In the genomic region with DNA sequence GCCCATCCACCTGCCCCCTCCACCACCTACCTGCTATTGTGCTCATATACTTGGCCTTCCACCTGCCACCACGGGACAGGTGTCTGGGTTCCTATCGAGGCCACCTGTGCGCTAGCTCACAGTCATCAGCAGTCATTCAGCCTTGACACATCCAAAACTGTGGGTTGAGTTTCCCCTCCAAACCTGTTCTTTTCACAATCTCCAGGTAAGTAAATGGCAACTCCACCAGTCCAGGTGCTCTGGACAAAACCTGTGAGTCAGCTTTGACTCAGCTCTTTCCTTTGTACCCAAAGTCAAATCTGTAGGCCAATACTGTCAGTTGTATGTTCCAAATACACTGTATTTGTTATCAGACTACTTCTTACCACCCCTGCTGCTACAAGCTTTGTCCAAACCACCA, we compare ENCODE assay signal across 26 cellular contexts. TPM values are rescaled to one million over a fixed set of nuclear protein-coding genes. Genes with fewer than 3 reads are reported as not detected.
DNase-seq lines count a peak whose midpoint lies in the region; ATAC-seq lines count a peak whose summit lies in the region.
"Had no signal": no experiment of that assay in that cellular context is flagged by ENCODE, and none has a peak within 500 bp of the region (broad histone marks: within the 10 kb centered on the region; RNA-seq: fewer than 3 reads in every experiment).

No MANE protein-coding gene starts in this region.

- intact Hi-C loops in Right ventricle myocardium superior (cut with DNase I) = no loop called here
- intact Hi-C loops in Right ventricle myocardium inferior (cut with DNase I) = no loop called here

- DNase-seq in NCI-H1105 treated with DMSO at 0.1 percent for 48 hours (lab: John Stamatoyannopoulos, UW) (peak; percentile 4), NCI-H1105 (lab: John Stamatoyannopoulos, UW) (no peak), COLO668 (lab: John Stamatoyannopoulos, UW; ENCODE audit: unreplicated experiment) (peak; percentile 83), NCI-H69 (lab: John Stamatoyannopoulos, UW) (peak; percentile 27), epithelial cell of prostate (ENCODE audit: low read depth, low spot score) (peak; percentile 27), Right ventricle myocardium superior (no peak), Right ventricle myocardium inferior (ENCODE audit: missing footprints) (no peak)
- DNase-seq: 8988T; activated CD4-positive, alpha-beta T cell treated with anti-CD3 and anti-CD28 coated beads for 48 hours; activated gamma-delta T cell; activated naive CD8-positive, alpha-beta T cell treated with anti-CD3 and anti-CD28 coated beads for 36 hours; activated T-cell treated with anti-CD3 and anti-CD28 coated beads, Interleukin-2, amount 50 U/mL, for 1 hour; anterior cingulate cortex; colonic mucosa; effector CD4-positive, alpha-beta T cell; immature natural killer cell; NCI-H1048; NCI-H1930; NCI-H524; nephron progenitor cell; T-cell; WERI-Rb-1 had no signal

- ATAC-seq in Right ventricle myocardium superior (ENCODE audit: poor library complexity) = no peak
- no peak for ATAC-seq in Right ventricle myocardium inferior
- no peak for ATAC-seq in HG03175 (IDR thresholded peaks at IDR 0.05; ENCODE audit: unreplicated experiment)
- ATAC-seq: left lobe of liver; stimulated activated memory B cell treated with anti-CD40 and anti-IgM and Interleukin-4, amounts not matched to agents 10 μg/mL and 1 μg/mL and 100 μg/mL, for 72 hours; T-cell had no signal

- no peak overlapping the region for H3K27ac ChIP-seq in epithelial cell of prostate
- H3K27ac ChIP-seq: cardiac muscle cell, colonic mucosa, WERI-Rb-1 had no signal

RNA-seq across cellular contexts. Expression of a gene that starts 52.6 kb away (rescaled TPM):
- total RNA-seq in Right ventricle myocardium superior = 5.9 TPM
- 6.9 TPM for total RNA-seq in Right ventricle myocardium inferior

Comparison
In these comparisons a context has a peak if more than half of its experiments do, and no peak if none do; other contexts are left out.
1. DNase-seq: peak in NCI-H1105 treated with DMSO at 0.1 percent for 48 hours (single experiment), COLO668 (single experiment), NCI-H69 (single experiment) and epithelial cell of prostate (single experiment); none in NCI-H1105 (single experiment), Right ventricle myocardium superior (single experiment) and Right ventricle myocardium inferior (single experiment).